In the genomic region with DNA sequence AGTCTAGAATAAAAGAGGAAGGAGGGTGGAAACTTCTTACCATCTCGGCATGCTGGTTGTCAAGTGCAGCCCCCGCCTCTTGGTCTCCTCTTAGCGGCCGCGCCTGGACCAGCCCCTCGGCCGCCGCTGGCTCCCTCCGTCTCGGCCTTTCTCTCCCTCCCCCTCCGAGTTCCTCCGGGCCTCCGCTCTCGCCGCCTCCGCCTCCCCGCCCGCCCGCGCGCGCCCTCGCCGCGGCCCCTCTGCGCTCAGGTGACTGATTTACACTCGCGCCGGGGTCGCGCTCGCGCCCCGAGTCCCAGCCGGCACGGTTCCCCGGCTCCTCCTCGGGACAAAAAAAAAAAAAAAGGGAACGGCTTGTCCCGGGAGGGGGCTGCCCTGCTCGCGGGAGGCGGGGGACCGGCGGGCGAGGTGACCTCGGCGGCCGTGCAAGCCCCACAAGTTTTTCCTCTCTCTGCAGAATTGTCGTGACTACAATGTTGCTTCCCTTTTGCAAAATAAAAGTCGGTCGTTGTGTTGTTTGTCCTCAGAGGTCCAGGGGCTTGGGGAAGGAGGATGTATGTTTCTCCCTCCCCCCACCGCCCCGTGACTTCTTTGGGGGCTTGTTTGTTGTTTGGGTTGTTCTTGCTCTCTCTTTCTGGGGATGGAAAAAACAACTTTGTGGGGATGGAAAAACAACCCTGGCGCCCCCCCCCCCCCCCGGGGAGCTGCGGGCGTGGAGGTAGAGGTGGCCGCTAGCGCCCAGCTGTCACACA, we compare ENCODE assay signal across 9 cellular contexts. TPM values are rescaled to one million over a fixed set of nuclear protein-coding genes. Genes with fewer than 3 reads are reported as not detected.
DNase-seq lines count a peak whose midpoint lies in the region; ATAC-seq and TF ChIP-seq lines count a peak whose summit lies in the region.
"Had no signal": no experiment of that assay in that cellular context is flagged by ENCODE, and none has a peak within 500 bp of the region (broad histone marks: within the 10 kb centered on the region; RNA-seq: fewer than 3 reads in every experiment).

Gene BNC2, minus strand, starts transcription at position 65 of the 752 bp plus-strand sequence. Its CDS starts 22 bp downstream, at position 43.

- H3K9me3 Mint-ChIP-seq in activated CD4-positive, alpha-beta T cell treated with anti-CD3 and anti-CD28 coated beads for 36 hours (ENCODE audit: low read depth): no peaks in the 10 kb centered on the region
- H3K9me3 Mint-ChIP-seq in endothelial cell (ENCODE audit: unreplicated experiment) (no peaks in the 10 kb centered on the region), type B pancreatic cell (no peaks in the 10 kb centered on the region)

- DNase-seq in activated CD4-positive, alpha-beta T cell treated with anti-CD3 and anti-CD28 coated beads for 36 hours: peak; percentile 11
- DNase-seq in activated CD4-positive, alpha-beta T cell treated with anti-CD3 and anti-CD28 coated beads, Interleukin-2, amount 50 U/mL, for 1 hour: no peak
- DNase-seq in RWPE2 (ENCODE audit: low spot score) (no peak), endothelial cell (ENCODE audit: low spot score) (peak; percentile 75), mesenteric fat pad (ENCODE audit: low spot score) (no peak), type B pancreatic cell (ENCODE audit: extremely low spot score, unreplicated experiment) (peak; percentile 85), NCI-H1694 (lab: John Stamatoyannopoulos, UW) (no peak)
- DNase-seq in activated CD4-positive, alpha-beta T cell treated with anti-CD3 and anti-CD28 coated beads for 4 hours: no peak

- no peak within 1 kb of the TSS for H3K27ac ChIP-seq in RWPE2 (ENCODE audit: poor library complexity, severe bottlenecking)
- H3K27ac ChIP-seq: epithelial cell of prostate had no signal

- intact Hi-C loops in activated CD4-positive, alpha-beta T cell treated with anti-CD3 and anti-CD28 coated beads for 36 hours (cut with DNase I, micrococcal nuclease): no loop called here

- POLR2A ChIA-PET in activated CD4-positive, alpha-beta T cell treated with anti-CD3 and anti-CD28 coated beads for 36 hours (lab: Charles Lee): no interaction called here

- H3K27me3 Mint-ChIP-seq in activated CD4-positive, alpha-beta T cell treated with anti-CD3 and anti-CD28 coated beads for 36 hours: peaks cover 40% of the 10 kb centered on the region
- H3K27me3 Mint-ChIP-seq in endothelial cell (ENCODE audit: unreplicated experiment) (peaks cover 5% of the 10 kb centered on the region), type B pancreatic cell (peaks cover 46% of the 10 kb centered on the region)

- no peaks in the 10 kb centered on the region for H3K9me3 ChIP-seq in RWPE2 (ENCODE audit: severe bottlenecking)

- H3K4me3 ChIP-seq in RWPE2 (ENCODE audit: severe bottlenecking): peak within 1 kb of the TSS; percentile 44

- H3K36me3 ChIP-seq in RWPE2 (ENCODE audit: low read depth): no peaks in the 10 kb centered on the region

- CTCF ChIA-PET in activated CD4-positive, alpha-beta T cell treated with anti-CD3 and anti-CD28 coated beads for 36 hours (lab: Charles Lee): interaction anchor here (0.7 kb wide), 1 partner anchor 1319 kb away, joined by 4 read pairs; no protein-coding TSS in a partner anchor

- H3K27ac Mint-ChIP-seq in activated CD4-positive, alpha-beta T cell treated with anti-CD3 and anti-CD28 coated beads for 36 hours: no peak within 1 kb of the TSS
- H3K27ac Mint-ChIP-seq in endothelial cell (ENCODE audit: unreplicated experiment) (peak within 1 kb of the TSS; percentile 80), type B pancreatic cell (peak within 1 kb of the TSS; percentile 63)

- peaks cover 19% of the 10 kb centered on the region for H3K27me3 ChIP-seq in RWPE2 (ENCODE audit: insufficient read depth, poor library complexity, severe bottlenecking)

- H3K4me3 Mint-ChIP-seq in activated CD4-positive, alpha-beta T cell treated with anti-CD3 and anti-CD28 coated beads for 36 hours: no peak within 1 kb of the TSS
- peak within 1 kb of the TSS; percentile 99 for H3K4me3 Mint-ChIP-seq in endothelial cell (ENCODE audit: unreplicated experiment)
- peak within 1 kb of the TSS; percentile 98 for H3K4me3 Mint-ChIP-seq in type B pancreatic cell

- H3K4me1 Mint-ChIP-seq in activated CD4-positive, alpha-beta T cell treated with anti-CD3 and anti-CD28 coated beads for 36 hours: peaks cover 8% of the 10 kb centered on the region
- peaks cover 15% of the 10 kb centered on the region for H3K4me1 Mint-ChIP-seq in endothelial cell (ENCODE audit: unreplicated experiment)
- peaks cover 20% of the 10 kb centered on the region for H3K4me1 Mint-ChIP-seq in type B pancreatic cell (ENCODE audit: unreplicated experiment)

- no peaks in the 10 kb centered on the region for H3K36me3 Mint-ChIP-seq in activated CD4-positive, alpha-beta T cell treated with anti-CD3 and anti-CD28 coated beads for 36 hours (ENCODE audit: low read depth)
- H3K36me3 Mint-ChIP-seq in endothelial cell (ENCODE audit: low read depth, unreplicated experiment): no peaks in the 10 kb centered on the region
- no peaks in the 10 kb centered on the region for H3K36me3 Mint-ChIP-seq in type B pancreatic cell

- no peak for ATAC-seq in activated CD4-positive, alpha-beta T cell treated with anti-CD3 and anti-CD28 coated beads for 36 hours
- 0 out of 3 replicates have a peak, but pooled peaks have one; percentile 31 for ATAC-seq in RWPE2 (ENCODE audit: low read depth)

- TF ChIP-seq CTCF in RWPE2 (IDR thresholded peaks at IDR 0.05; ENCODE audit: poor library complexity, severe bottlenecking) (no peak), endothelial cell (IDR thresholded peaks at IDR 0.05; ENCODE audit: unreplicated experiment) (no peak), type B pancreatic cell (conservative IDR thresholded peaks at IDR 0.05) (peak; percentile 35)

- H3K4me1 ChIP-seq in RWPE2 (ENCODE audit: insufficient read depth, poor library complexity, severe bottlenecking): peaks cover 9% of the 10 kb centered on the region

RNA-seq across cellular contexts. Expression of gene BNC2, which starts in this region (rescaled TPM):
- not detected for total RNA-seq in activated CD4-positive, alpha-beta T cell treated with anti-CD3 and anti-CD28 coated beads for 36 hours
- 20.1 TPM for total RNA-seq in endothelial cell (ENCODE audit: unreplicated experiment)
- 27.5 TPM for total RNA-seq in mesenteric fat pad
- 7.6 and 80.9 TPM in 2 replicates for total RNA-seq in type B pancreatic cell (ENCODE audit: low replicate concordance)

Comparison
In these comparisons a context has a peak if more than half of its experiments do, and no peak if none do; other contexts are left out.
1. Peak in DNase-seq in activated CD4-positive, alpha-beta T cell treated with anti-CD3 and anti-CD28 coated beads for 36 hours; RNA of the gene not detected or under 1 TPM.
2. DNase-seq: peak in endothelial cell (single experiment) and type B pancreatic cell (single experiment); none in activated CD4-positive, alpha-beta T cell treated with anti-CD3 and anti-CD28 coated beads, Interleukin-2, amount 50 U/mL, for 1 hour (single experiment), RWPE2 (single experiment), mesenteric fat pad (single experiment), NCI-H1694 (single experiment) and activated CD4-positive, alpha-beta T cell treated with anti-CD3 and anti-CD28 coated beads for 4 hours (0 of 2).